9 cellular contexts compared by ENCODE assay signal in the genomic region with DNA sequence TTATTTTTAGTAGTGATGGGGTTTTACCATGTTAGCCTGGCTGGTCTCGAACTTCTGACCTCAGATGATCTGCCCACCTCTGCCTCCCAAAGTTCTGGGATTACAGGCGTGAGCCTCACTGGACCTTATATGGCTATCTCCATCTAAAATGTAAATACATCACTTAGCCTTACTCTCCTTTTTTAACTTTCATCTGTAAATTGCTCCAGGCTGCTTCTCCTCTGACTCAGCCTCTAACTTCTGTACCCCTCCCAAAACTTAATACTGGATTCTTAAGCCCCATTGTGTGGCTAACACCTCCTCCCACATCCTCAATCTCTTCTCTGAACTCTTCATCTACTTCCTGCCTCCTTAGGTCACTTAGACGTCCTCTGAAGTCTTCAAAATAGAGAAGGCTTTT. TPM values are rescaled to one million over a fixed set of nuclear protein-coding genes. Genes with fewer than 3 reads are reported as not detected.
A peak's percentile ranks its signal among the peaks of the same experiment; 100 is the strongest.
DNase-seq lines count a peak whose midpoint lies in the region; ATAC-seq and TF ChIP-seq lines count a peak whose summit lies in the region.
"Had no signal": no experiment of that assay in that cellular context is flagged by ENCODE, and none has a peak within 500 bp of the region (broad histone marks: within the 10 kb centered on the region; RNA-seq: fewer than 3 reads in every experiment).

No MANE protein-coding gene starts in this region.

- H3K9me3 Mint-ChIP-seq in activated CD4-positive, alpha-beta T cell treated with anti-CD3 and anti-CD28 coated beads for 36 hours (ENCODE audit: low read depth) = no peaks in the 10 kb centered on the region
- no peaks in the 10 kb centered on the region for H3K9me3 Mint-ChIP-seq in endodermal cell
- H3K9me3 Mint-ChIP-seq in stimulated activated effector memory CD8-positive, alpha-beta T cell treated with anti-CD3 and anti-CD28 coated beads, Interleukin-12 subunit alpha, Interleukin-12 subunit beta, amount 100 ng/mL, for 72 hours = no peaks in the 10 kb centered on the region

- DNase-seq in activated CD4-positive, alpha-beta T cell treated with anti-CD3 and anti-CD28 coated beads for 36 hours = peak; percentile 65
- no peak for DNase-seq in activated CD4-positive, alpha-beta T cell treated with anti-CD3 and anti-CD28 coated beads, Interleukin-2, amount 50 U/mL, for 4 hours
- DNase-seq in RWPE2 (ENCODE audit: low spot score) = no peak
- peak; percentile 65 for DNase-seq in endodermal cell
- DNase-seq in stimulated activated effector memory CD8-positive, alpha-beta T cell treated with anti-CD3 and anti-CD28 coated beads, Interleukin-12 subunit alpha, Interleukin-12 subunit beta, amount 100 ng/mL, for 72 hours (ENCODE audit: low spot score in 2 of 2) = peak; percentile 13 to 60
- DNase-seq in T1000 (lab: John Stamatoyannopoulos, UW) = no peak
- DNase-seq in NCI-H510A treated with DMSO at 0.1 percent for 48 hours (lab: John Stamatoyannopoulos, UW) = no peak
- DNase-seq: ovary had no signal

- peak; percentile 77 for ATAC-seq in activated CD4-positive, alpha-beta T cell treated with anti-CD3 and anti-CD28 coated beads for 36 hours
- peak; percentile 33; the same call in 2 of the 3 replicates for ATAC-seq in RWPE2 (ENCODE audit: low read depth)
- ATAC-seq in stimulated activated effector memory CD8-positive, alpha-beta T cell treated with anti-CD3 and anti-CD28 coated beads, Interleukin-12 subunit alpha, Interleukin-12 subunit beta, amount 100 ng/mL, for 72 hours = peak; percentile 77
- ATAC-seq in GM21360 (IDR thresholded peaks at IDR 0.05; ENCODE audit: unreplicated experiment) = no peak

- H3K27ac Mint-ChIP-seq in activated CD4-positive, alpha-beta T cell treated with anti-CD3 and anti-CD28 coated beads for 36 hours = peak overlapping the region; percentile 39
- peak overlapping the region; percentile 1 for H3K27ac Mint-ChIP-seq in endodermal cell
- H3K27ac Mint-ChIP-seq in stimulated activated effector memory CD8-positive, alpha-beta T cell treated with anti-CD3 and anti-CD28 coated beads, Interleukin-12 subunit alpha, Interleukin-12 subunit beta, amount 100 ng/mL, for 72 hours = no peak overlapping the region

- 51 to 58% methylated on average over 3 of the region's 3 CpGs for WGBS in endodermal cell (ENCODE audit: insufficient coverage in 1 of 2, insufficient read length in 1 of 2), 2 experiments

- no peaks in the 10 kb centered on the region for H3K27me3 Mint-ChIP-seq in activated CD4-positive, alpha-beta T cell treated with anti-CD3 and anti-CD28 coated beads for 36 hours
- H3K27me3 Mint-ChIP-seq in endodermal cell (ENCODE audit: insufficient read depth) = peaks cover 2% of the 10 kb centered on the region

- H3K4me1 ChIP-seq in RWPE2 (ENCODE audit: insufficient read depth, poor library complexity, severe bottlenecking) (peaks cover 28% of the 10 kb centered on the region), endodermal cell (ENCODE audit: control insufficient read depth, insufficient read depth, low read length) (peaks cover 13% of the 10 kb centered on the region)

- H3K4me1 Mint-ChIP-seq in activated CD4-positive, alpha-beta T cell treated with anti-CD3 and anti-CD28 coated beads for 36 hours = peaks cover 76% of the 10 kb centered on the region
- H3K4me1 Mint-ChIP-seq in endodermal cell = peaks cover 33% of the 10 kb centered on the region
- peaks cover 77% of the 10 kb centered on the region for H3K4me1 Mint-ChIP-seq in stimulated activated effector memory CD8-positive, alpha-beta T cell treated with anti-CD3 and anti-CD28 coated beads, Interleukin-12 subunit alpha, Interleukin-12 subunit beta, amount 100 ng/mL, for 72 hours

- CTCF ChIA-PET in activated CD4-positive, alpha-beta T cell treated with anti-CD3 and anti-CD28 coated beads for 36 hours (lab: Charles Lee) = no interaction called here

- H3K4me3 ChIP-seq in RWPE2 (ENCODE audit: severe bottlenecking) (no peak overlapping the region), endodermal cell (ENCODE audit: low read length) (no peak overlapping the region)
- H3K4me3 ChIP-seq: ovary had no signal

- no peak for TF ChIP-seq CTCF in RWPE2 (IDR thresholded peaks at IDR 0.05; ENCODE audit: poor library complexity, severe bottlenecking)
- no peak for TF ChIP-seq CTCF in endodermal cell (conservative IDR thresholded peaks at IDR 0.05)

- H3K36me3 Mint-ChIP-seq in activated CD4-positive, alpha-beta T cell treated with anti-CD3 and anti-CD28 coated beads for 36 hours (ENCODE audit: low read depth) = no peaks in the 10 kb centered on the region
- H3K36me3 Mint-ChIP-seq in endodermal cell (ENCODE audit: low read depth) = no peaks in the 10 kb centered on the region
- H3K36me3 Mint-ChIP-seq in stimulated activated effector memory CD8-positive, alpha-beta T cell treated with anti-CD3 and anti-CD28 coated beads, Interleukin-12 subunit alpha, Interleukin-12 subunit beta, amount 100 ng/mL, for 72 hours = peaks cover 7% of the 10 kb centered on the region

- POLR2A ChIA-PET in activated CD4-positive, alpha-beta T cell treated with anti-CD3 and anti-CD28 coated beads for 36 hours (lab: Charles Lee) = interaction anchor here (0.6 kb wide), 1 partner anchor 14 kb away, joined by 3 read pairs; no protein-coding TSS in a partner anchor

- H3K9ac ChIP-seq in endodermal cell (ENCODE audit: extremely low read depth, low read length, poor library complexity, severe bottlenecking) = no peak overlapping the region

- H3K27me3 ChIP-seq in RWPE2 (ENCODE audit: insufficient read depth, poor library complexity, severe bottlenecking) (no peaks in the 10 kb centered on the region), endodermal cell (ENCODE audit: control insufficient read depth, insufficient read depth, low read length, poor library complexity, severe bottlenecking) (no peaks in the 10 kb centered on the region)
- H3K27me3 ChIP-seq: ovary had no signal

- peak overlapping the region; percentile 4 for H3K4me3 Mint-ChIP-seq in activated CD4-positive, alpha-beta T cell treated with anti-CD3 and anti-CD28 coated beads for 36 hours
- H3K4me3 Mint-ChIP-seq in endodermal cell = no peak overlapping the region
- peak overlapping the region; percentile 21 for H3K4me3 Mint-ChIP-seq in stimulated activated effector memory CD8-positive, alpha-beta T cell treated with anti-CD3 and anti-CD28 coated beads, Interleukin-12 subunit alpha, Interleukin-12 subunit beta, amount 100 ng/mL, for 72 hours

- intact Hi-C loops in activated CD4-positive, alpha-beta T cell treated with anti-CD3 and anti-CD28 coated beads for 36 hours (cut with DNase I, micrococcal nuclease) = loop anchor here (2.0 to 10.0 kb wide), 6 partner anchors 16 to 1943 kb away; partner anchors contain the start of genes SUSD1 (in 1 of the 2) and UGCG (in 1 of the 2)

- H3K27ac ChIP-seq in RWPE2 (ENCODE audit: poor library complexity, severe bottlenecking) (peak overlapping the region; percentile 35), endodermal cell (ENCODE audit: low read depth, low read length) (no peak overlapping the region)
- H3K27ac ChIP-seq: ovary had no signal

- H3K9me3 ChIP-seq in RWPE2 (ENCODE audit: severe bottlenecking) = no peaks in the 10 kb centered on the region
- H3K9me3 ChIP-seq in endodermal cell (ENCODE audit: control insufficient read depth, low read length) = no peaks in the 10 kb centered on the region
- H3K9me3 ChIP-seq: ovary had no signal

- H3K36me3 ChIP-seq in RWPE2 (ENCODE audit: low read depth) (no peaks in the 10 kb centered on the region), endodermal cell (ENCODE audit: control insufficient read depth, insufficient read depth, low read length) (no peaks in the 10 kb centered on the region)
- H3K36me3 ChIP-seq: ovary had no signal

RNA-seq across cellular contexts. Expression of gene SNX30, which starts 4.0 kb away (rescaled TPM):
- 1 to 10 TPM; 4.2 to 4.6 TPM for total RNA-seq in activated CD4-positive, alpha-beta T cell treated with anti-CD3 and anti-CD28 coated beads for 36 hours
- total RNA-seq in endodermal cell = 10 to 100 TPM; 11.8 to 14.8 TPM
- 11.6 TPM for polyA plus RNA-seq in endodermal cell (2013, experiment 1 of 2)
- 13.8 TPM for polyA plus RNA-seq in endodermal cell (2013, experiment 2 of 2)

RNA-seq across cellular contexts. Expression of gene INIP, which starts 36.7 kb away (rescaled TPM):
- 10 to 100 TPM; 37.3 to 37.7 TPM for total RNA-seq in activated CD4-positive, alpha-beta T cell treated with anti-CD3 and anti-CD28 coated beads for 36 hours
- 10 to 100 TPM; 16.1 to 19.3 TPM for total RNA-seq in endodermal cell
- 21.9 TPM for polyA plus RNA-seq in endodermal cell (2013, experiment 1 of 2)
- polyA plus RNA-seq in endodermal cell (2013, experiment 2 of 2) = 20.0 TPM

Comparison
In these comparisons a context has a peak if more than half of its experiments do, and no peak if none do; other contexts are left out.
1. DNase-seq: peak in activated CD4-positive, alpha-beta T cell treated with anti-CD3 and anti-CD28 coated beads for 36 hours (single experiment), endodermal cell (single experiment) and stimulated activated effector memory CD8-positive, alpha-beta T cell treated with anti-CD3 and anti-CD28 coated beads, Interleukin-12 subunit alpha, Interleukin-12 subunit beta, amount 100 ng/mL, for 72 hours (2 of 2); none in activated CD4-positive, alpha-beta T cell treated with anti-CD3 and anti-CD28 coated beads, Interleukin-2, amount 50 U/mL, for 4 hours (0 of 2), RWPE2 (single experiment), T1000 (single experiment) and NCI-H510A treated with DMSO at 0.1 percent for 48 hours (single experiment).